ENCODE assay signal across 9 cellular contexts in genomic region chr11:64788321-64789215, GRCh38.
"Had no signal": no experiment of that assay in that cellular context is flagged by ENCODE, and none has a peak within 500 bp of the region (broad histone marks: within the 10 kb centered on the region; RNA-seq: fewer than 3 reads in every experiment).

No MANE protein-coding gene starts in this region.

- H3K27ac ChIP-seq: adrenal gland, cardiac muscle cell, foreskin keratinocyte, prostate gland, SK-N-MC, tibial artery had no signal

- H3K4me1 Mint-ChIP-seq: activated T-helper 17 cell treated with anti-CD3 and anti-CD28 coated beads, Interleukin-2, amount 50 U/mL, for 72 hours had no signal

- H3K27ac Mint-ChIP-seq: activated T-helper 17 cell treated with anti-CD3 and anti-CD28 coated beads, Interleukin-2, amount 50 U/mL, for 72 hours had no signal

- H3K27me3 ChIP-seq: adrenal gland, cardiac muscle cell, foreskin keratinocyte, tibial artery had no signal

- H3K27me3 Mint-ChIP-seq: activated T-helper 17 cell treated with anti-CD3 and anti-CD28 coated beads, Interleukin-2, amount 50 U/mL, for 72 hours had no signal

- H3K4me3 Mint-ChIP-seq: activated T-helper 17 cell treated with anti-CD3 and anti-CD28 coated beads, Interleukin-2, amount 50 U/mL, for 72 hours had no signal

- H3K9me3 Mint-ChIP-seq: activated T-helper 17 cell treated with anti-CD3 and anti-CD28 coated beads, Interleukin-2, amount 50 U/mL, for 72 hours had no signal

- H3K9me3 ChIP-seq: adrenal gland, prostate gland, tibial artery had no signal

- DNase-seq: activated CD4-positive, alpha-beta T cell treated with anti-CD3 and anti-CD28 coated beads for 1 hour; foreskin keratinocyte had no signal

- H3K4me1 ChIP-seq: adrenal gland, foreskin keratinocyte, prostate gland, tibial artery had no signal

- H3K36me3 ChIP-seq: cardiac muscle cell, prostate gland had no signal

- H3K4me3 ChIP-seq: adrenal gland, cardiac muscle cell, lung, prostate gland, SK-N-MC, tibial artery had no signal
